Comparison of ENCODE assay signal across 1 cellular context in the genomic region with DNA sequence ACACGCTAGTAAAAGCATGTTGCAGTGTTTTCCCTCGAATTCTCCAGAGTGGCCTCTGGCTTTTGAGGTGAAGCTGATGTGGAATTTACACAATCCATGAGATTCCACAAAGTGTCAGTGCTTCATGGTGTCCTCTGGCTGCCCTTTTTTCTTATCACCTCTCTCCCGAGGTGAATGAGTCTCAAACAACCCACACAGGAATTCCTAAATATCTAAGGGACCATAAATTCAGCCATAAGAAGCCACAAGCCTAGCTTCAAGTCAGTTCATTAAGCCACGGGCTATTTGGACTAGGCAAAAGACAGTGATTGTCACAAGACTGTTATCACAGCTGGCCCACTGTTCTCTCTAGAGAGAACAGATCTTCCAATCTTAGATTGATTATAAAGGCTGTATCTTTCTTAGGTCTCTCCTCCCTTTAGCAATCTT.
TF ChIP-seq lines count a peak whose summit lies in the region.

No MANE protein-coding gene starts in this region.

TF ChIP-seq in GM12878, 131 proteins besides CTCF, POLR2A, EP300 and RAD21 (continued from another document):
- TF ChIP-seq, protein P1, sequence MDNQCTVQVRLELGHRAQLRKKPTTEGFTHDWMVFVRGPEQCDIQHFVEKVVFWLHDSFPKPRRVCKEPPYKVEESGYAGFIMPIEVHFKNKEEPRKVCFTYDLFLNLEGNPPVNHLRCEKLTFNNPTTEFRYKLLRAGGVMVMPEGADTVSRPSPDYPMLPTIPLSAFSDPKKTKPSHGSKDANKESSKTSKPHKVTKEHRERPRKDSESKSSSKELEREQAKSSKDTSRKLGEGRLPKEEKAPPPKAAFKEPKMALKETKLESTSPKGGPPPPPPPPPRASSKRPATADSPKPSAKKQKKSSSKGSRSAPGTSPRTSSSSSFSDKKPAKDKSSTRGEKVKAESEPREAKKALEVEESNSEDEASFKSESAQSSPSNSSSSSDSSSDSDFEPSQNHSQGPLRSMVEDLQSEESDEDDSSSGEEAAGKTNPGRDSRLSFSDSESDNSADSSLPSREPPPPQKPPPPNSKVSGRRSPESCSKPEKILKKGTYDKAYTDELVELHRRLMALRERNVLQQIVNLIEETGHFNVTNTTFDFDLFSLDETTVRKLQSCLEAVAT (IDR thresholded peaks at IDR 0.05), result peak; percentile 100
- TF ChIP-seq STAT1 (conservative IDR thresholded peaks at IDR 0.05) (no peak), RFX5 (IDR thresholded peaks at IDR 0.05; ENCODE audit: low read depth, low read length) (no peak), RBBP5 (conservative IDR thresholded peaks at IDR 0.05) (no peak), MEF2B (IDR thresholded peaks at IDR 0.05; ENCODE audit: partially characterized antibody, poor library complexity, severe bottlenecking) (peak; percentile 44), RAD51 (IDR thresholded peaks at IDR 0.05) (peak; percentile 38; the same call in 1 of the 2 replicates), EED (IDR thresholded peaks at IDR 0.05; ENCODE audit: low read depth) (no peak)
- TF ChIP-seq, protein P2, sequence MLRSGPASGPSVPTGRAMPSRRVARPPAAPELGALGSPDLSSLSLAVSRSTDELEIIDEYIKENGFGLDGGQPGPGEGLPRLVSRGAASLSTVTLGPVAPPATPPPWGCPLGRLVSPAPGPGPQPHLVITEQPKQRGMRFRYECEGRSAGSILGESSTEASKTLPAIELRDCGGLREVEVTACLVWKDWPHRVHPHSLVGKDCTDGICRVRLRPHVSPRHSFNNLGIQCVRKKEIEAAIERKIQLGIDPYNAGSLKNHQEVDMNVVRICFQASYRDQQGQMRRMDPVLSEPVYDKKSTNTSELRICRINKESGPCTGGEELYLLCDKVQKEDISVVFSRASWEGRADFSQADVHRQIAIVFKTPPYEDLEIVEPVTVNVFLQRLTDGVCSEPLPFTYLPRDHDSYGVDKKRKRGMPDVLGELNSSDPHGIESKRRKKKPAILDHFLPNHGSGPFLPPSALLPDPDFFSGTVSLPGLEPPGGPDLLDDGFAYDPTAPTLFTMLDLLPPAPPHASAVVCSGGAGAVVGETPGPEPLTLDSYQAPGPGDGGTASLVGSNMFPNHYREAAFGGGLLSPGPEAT (IDR thresholded peaks at IDR 0.05; ENCODE audit: low read depth), result 0 out of 2 replicates have a peak, but pooled peaks have one; percentile 16
- TF ChIP-seq, protein P3, sequence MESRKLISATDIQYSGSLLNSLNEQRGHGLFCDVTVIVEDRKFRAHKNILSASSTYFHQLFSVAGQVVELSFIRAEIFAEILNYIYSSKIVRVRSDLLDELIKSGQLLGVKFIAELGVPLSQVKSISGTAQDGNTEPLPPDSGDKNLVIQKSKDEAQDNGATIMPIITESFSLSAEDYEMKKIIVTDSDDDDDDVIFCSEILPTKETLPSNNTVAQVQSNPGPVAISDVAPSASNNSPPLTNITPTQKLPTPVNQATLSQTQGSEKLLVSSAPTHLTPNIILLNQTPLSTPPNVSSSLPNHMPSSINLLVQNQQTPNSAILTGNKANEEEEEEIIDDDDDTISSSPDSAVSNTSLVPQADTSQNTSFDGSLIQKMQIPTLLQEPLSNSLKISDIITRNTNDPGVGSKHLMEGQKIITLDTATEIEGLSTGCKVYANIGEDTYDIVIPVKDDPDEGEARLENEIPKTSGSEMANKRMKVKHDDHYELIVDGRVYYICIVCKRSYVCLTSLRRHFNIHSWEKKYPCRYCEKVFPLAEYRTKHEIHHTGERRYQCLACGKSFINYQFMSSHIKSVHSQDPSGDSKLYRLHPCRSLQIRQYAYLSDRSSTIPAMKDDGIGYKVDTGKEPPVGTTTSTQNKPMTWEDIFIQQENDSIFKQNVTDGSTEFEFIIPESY (IDR thresholded peaks at IDR 0.05), result no peak
